Comparison of ENCODE assay signal across 8 cellular contexts in the genomic region with DNA sequence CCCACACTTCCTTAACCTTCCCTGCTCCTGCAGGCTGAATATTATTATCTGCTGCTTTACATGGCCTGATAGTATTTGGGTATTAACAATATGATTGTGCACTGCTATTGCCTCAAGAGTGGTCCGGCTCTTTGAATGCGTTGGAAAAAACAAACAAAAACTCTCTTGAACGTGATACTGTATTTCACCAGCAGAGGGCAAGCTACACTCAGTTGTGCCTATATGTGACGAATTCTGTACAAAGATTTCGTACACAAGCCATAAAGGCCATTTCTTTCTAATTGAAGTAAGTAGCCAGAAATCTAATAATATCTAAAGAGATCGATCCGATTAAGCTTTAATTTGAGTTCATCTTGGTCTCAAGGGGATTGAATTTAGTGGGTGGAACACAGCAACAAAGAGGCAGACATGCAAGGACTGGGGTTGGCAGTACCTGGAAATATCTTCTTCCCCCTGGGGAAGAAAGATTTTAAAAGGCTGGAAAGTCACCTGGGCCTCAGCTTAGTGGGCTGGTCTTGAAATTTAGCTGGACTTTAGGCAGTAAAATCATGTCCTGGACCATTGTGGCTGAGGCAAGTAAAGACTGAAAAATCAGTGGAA. TPM values are rescaled to one million over a fixed set of nuclear protein-coding genes. Genes with fewer than 3 reads are reported as not detected.
A peak's percentile ranks its signal among the peaks of the same experiment; 100 is the strongest.
DNase-seq lines count a peak whose midpoint lies in the region; ATAC-seq lines count a peak whose summit lies in the region.
"Had no signal": no experiment of that assay in that cellular context is flagged by ENCODE, and none has a peak within 500 bp of the region (broad histone marks: within the 10 kb centered on the region; RNA-seq: fewer than 3 reads in every experiment).

No MANE protein-coding gene starts in this region.

- H3K36me3 ChIP-seq in MG63, result no peaks in the 10 kb centered on the region

- no peak overlapping the region for H3K4me3 Mint-ChIP-seq in memory B cell
- H3K4me3 Mint-ChIP-seq: activated naive CD8-positive, alpha-beta T cell had no signal

- H3K9me3 ChIP-seq in MG63, result no peaks in the 10 kb centered on the region

- no peak overlapping the region for H3K4me3 ChIP-seq in MG63

- H3K27me3 Mint-ChIP-seq in memory B cell, result peaks cover 17% of the 10 kb centered on the region

- H3K27ac Mint-ChIP-seq in memory B cell, result no peak overlapping the region
- H3K27ac Mint-ChIP-seq: activated naive CD8-positive, alpha-beta T cell had no signal

- H3K4me1 Mint-ChIP-seq in memory B cell, result peaks cover 3% of the 10 kb centered on the region

- ATAC-seq in GM19468 (IDR thresholded peaks at IDR 0.05; ENCODE audit: extremely low read depth, unreplicated experiment) (peak; percentile 39), memory B cell (ENCODE audit: low read depth) (peak; percentile 38)

- no peaks in the 10 kb centered on the region for H3K36me3 Mint-ChIP-seq in memory B cell
- H3K36me3 Mint-ChIP-seq: activated naive CD8-positive, alpha-beta T cell had no signal

- no peaks in the 10 kb centered on the region for H3K9me3 Mint-ChIP-seq in memory B cell

- DNase-seq in EL (peak; percentile 51), HuH-7 (ENCODE audit: low spot score) (peak; percentile 23), OCI-M1 (lab: John Stamatoyannopoulos, UW) (peak; percentile 82), dedifferentiated amniotic fluid mesenchymal stem cell (ENCODE audit: extremely low spot score) (peak; percentile 74), memory B cell (ENCODE audit: low spot score in 2 of 2) (peak in 1 of 2 donors; percentile 40), MG63 (no peak)

- H3K27me3 ChIP-seq in MG63, result no peaks in the 10 kb centered on the region

RNA-seq across cellular contexts. Expression of gene RAB6D, which starts 49.3 kb away (rescaled TPM):
- not detected in 2 replicates for total RNA-seq in MG63 (2014; rRNA removed; shearing (Covaris generic); ENCODE audit: low replicate concordance)
